8 cellular contexts compared by ENCODE assay signal in the genomic region with DNA sequence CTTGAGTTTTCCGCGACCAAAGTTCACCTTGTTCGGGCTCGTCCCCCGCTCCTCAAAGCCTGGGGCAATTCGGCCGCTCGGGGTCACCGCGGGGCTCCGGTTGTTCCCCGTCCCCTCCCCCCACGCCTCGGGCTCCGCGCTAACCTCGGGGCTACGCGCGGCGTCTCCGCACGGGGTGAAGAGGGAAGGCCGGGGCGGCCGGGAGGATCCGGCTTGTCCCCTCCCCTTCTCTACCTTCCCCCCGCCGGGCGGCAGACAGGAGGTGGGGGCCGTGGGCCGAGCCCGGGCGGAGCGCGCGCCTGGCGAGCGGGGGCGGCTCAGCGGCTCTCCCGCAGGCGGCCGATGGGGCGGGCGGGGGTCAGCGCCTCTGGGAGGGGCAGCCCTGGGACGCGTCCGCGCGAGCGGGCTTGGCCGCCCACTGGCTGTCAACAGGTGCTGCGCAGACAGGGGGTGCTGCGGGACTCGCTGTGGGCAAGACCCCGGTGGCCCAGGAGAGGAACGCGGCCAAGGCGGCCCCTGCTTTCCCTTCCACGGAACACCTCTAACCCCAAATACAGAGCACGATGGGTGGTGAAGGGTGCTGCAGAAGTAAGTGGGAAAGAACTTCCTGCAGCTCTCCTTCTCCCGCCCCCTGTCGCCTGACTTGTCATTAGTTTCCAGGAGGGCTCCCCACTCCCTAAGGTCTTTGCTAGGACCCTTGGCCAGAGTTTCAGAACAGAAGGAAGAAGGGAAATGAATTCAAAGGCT. TPM values are rescaled to one million over a fixed set of nuclear protein-coding genes. Genes with fewer than 3 reads are reported as not detected.
A peak's percentile ranks its signal among the peaks of the same experiment; 100 is the strongest.
DNase-seq lines count a peak whose midpoint lies in the region; ATAC-seq, FAIRE-seq and TF ChIP-seq lines count a peak whose summit lies in the region.

Gene PDGFC, minus strand, starts transcription at position 177 of the 747 bp plus-strand sequence. CDS start 896 bp downstream, outside the sequence.

- H3K36me3 ChIP-seq in K562 (ENCODE audit: control insufficient read depth, insufficient read depth, low read length): no peaks in the 10 kb centered on the region
- no peaks in the 10 kb centered on the region for H3K36me3 ChIP-seq in effector memory CD4-positive, alpha-beta T cell (ENCODE audit: control insufficient read depth, insufficient read depth, low read length)

- no peaks in the 10 kb centered on the region for H3K9me1 ChIP-seq in K562 (ENCODE audit: control insufficient read depth, insufficient read depth, low read length)

- H2AFZ ChIP-seq in K562 (ENCODE audit: low read depth, low read length): no peak within 1 kb of the TSS

- no peak for TF ChIP-seq EP300 in K562 (IDR thresholded peaks at IDR 0.05; ENCODE audit: low read length)

- in situ Hi-C loops in K562 (cut with MboI): no loop called here

- H3K4me1 ChIP-seq in K562 (replicated peaks in 1 of 2; ENCODE audit: control insufficient read depth in 2 of 2, insufficient read depth in 2 of 2, low read length in 2 of 2): 0 out of 5 replicates have a peak, but pooled peaks cover 0 to 7% of the 10 kb centered on the region in 2 experiments
- H3K4me1 ChIP-seq in effector memory CD4-positive, alpha-beta T cell (ENCODE audit: control insufficient read depth, insufficient read depth, low read length, poor library complexity, severe bottlenecking): peaks cover 3% of the 10 kb centered on the region

- TF ChIP-seq POLR2A in K562 (conservative IDR thresholded peaks at IDR 0.05): no peak

- CTCF ChIA-PET in K562 (lab: Yijun Ruan, JAX; ENCODE audit: low intra/inter-chr PET ratio): no interaction called here

- H3K27ac ChIP-seq in K562 (ENCODE audit: extremely low read depth, low read depth, low read length): no peak within 1 kb of the TSS
- H3K27ac ChIP-seq in effector memory CD4-positive, alpha-beta T cell (ENCODE audit: insufficient read depth, low read length, poor library complexity, severe bottlenecking): no peak within 1 kb of the TSS

- no peaks in the 10 kb centered on the region for H3K27me3 ChIP-seq in K562 (ENCODE audit: control insufficient read depth in 2 of 2, insufficient read depth in 2 of 2, low read length in 2 of 2)
- H3K27me3 ChIP-seq in effector memory CD4-positive, alpha-beta T cell (replicated peaks; ENCODE audit: control insufficient read depth, insufficient read depth, low read length, poor library complexity, severe bottlenecking): peaks cover 7% of the 10 kb centered on the region

- H4K20me1 ChIP-seq in K562 (replicated peaks; ENCODE audit: control insufficient read depth, insufficient read depth, low read length): no peaks in the 10 kb centered on the region

- no peak for TF ChIP-seq RAD21 in K562 (CRISPR knock-in tag; conservative IDR thresholded peaks at IDR 0.05 in 1 of 2, IDR thresholded peaks at IDR 0.05 in 1 of 2)

- H3K79me2 ChIP-seq in K562 (ENCODE audit: control insufficient read depth, insufficient read depth, low read length): no peaks in the 10 kb centered on the region

- DNase-seq in AG10803 (ENCODE audit: low read depth): peak; percentile 68
- peak; percentile 83 for DNase-seq in NCI-H69 (lab: John Stamatoyannopoulos, UW)
- DNase-seq in K562 (ENCODE audit: extremely low read depth in 1 of 4, low spot score in 3 of 4): peak; percentile 1 to 13 (median 10)
- DNase-seq in hepatic stellate cell (ENCODE audit: low spot score): peak; percentile 69
- peak; percentile 39 to 92 (median 50) for DNase-seq in posterior cingulate gyrus
- no peak for DNase-seq in NK-92 treated with Interleukin-12 subunit alpha and Interleukin-12 subunit beta, amount 100 ng/mL, for 24 hours (lab: John Stamatoyannopoulos, UW)
- DNase-seq in effector memory CD4-positive, alpha-beta T cell: no peak

- H3K9ac ChIP-seq in K562 (ENCODE audit: insufficient read depth in 1 of 2, low read depth in 2 of 2, low read length in 2 of 2): no peak within 1 kb of the TSS

- no peak for FAIRE-seq in K562 (lab: Jason Lieb, UNC)

- H3K9me3 ChIP-seq in K562 (replicated peaks; ENCODE audit: control insufficient read depth, insufficient read depth, low read depth, low read length): no peaks in the 10 kb centered on the region
- no peaks in the 10 kb centered on the region for H3K9me3 ChIP-seq in effector memory CD4-positive, alpha-beta T cell (ENCODE audit: control insufficient read depth, low read length)

- H3K4me2 ChIP-seq in K562 (ENCODE audit: insufficient read depth, low read length): no peak within 1 kb of the TSS

- no TSS peak for BruUV-seq in K562 (replicated peaks; lab: Mats Ljungman, UMichigan)

- ATAC-seq in GM19397 (IDR thresholded peaks at IDR 0.05; ENCODE audit: unreplicated experiment) (peak; percentile 46), K562 (peak; percentile 55)

- TF ChIP-seq CTCF in AG10803 (conservative IDR thresholded peaks at IDR 0.05; ENCODE audit: low read length) (peak; percentile 46), K562 (IDR thresholded peaks at IDR 0.05 in 2 of 3, conservative IDR thresholded peaks at IDR 0.05 in 1 of 3; ENCODE audit: insufficient read depth in 2 of 3, low read depth in 1 of 3, low read length in 3 of 3) (no peak)

- intact Hi-C loops in K562 (cut with micrococcal nuclease) (no loop called here), posterior cingulate gyrus (cut with DNase I) (loop anchor here (10.0 kb wide), 1 partner anchor 73 kb away; no protein-coding TSS in a partner anchor)

- peak within 1 kb of the TSS; percentile 91 for H3K4me3 ChIP-seq in AG10803 (ENCODE audit: low read length)
- no peak within 1 kb of the TSS for H3K4me3 ChIP-seq in K562
- H3K4me3 ChIP-seq in effector memory CD4-positive, alpha-beta T cell (ENCODE audit: insufficient read depth, low read depth, low read length, poor library complexity, severe bottlenecking): no peak within 1 kb of the TSS

- 11% methylated on average over 12 of the region's 65 CpGs for WGBS in K562 (ENCODE audit: insufficient coverage, low coverage, missing lambda C conversion rate)

- POLR2A ChIA-PET in K562 (lab: Yijun Ruan, JAX): no interaction called here

TF ChIP-seq in K562, 482 proteins besides CTCF, POLR2A, EP300 and RAD21 (continues in another document):
- TF ChIP-seq, protein P1, sequence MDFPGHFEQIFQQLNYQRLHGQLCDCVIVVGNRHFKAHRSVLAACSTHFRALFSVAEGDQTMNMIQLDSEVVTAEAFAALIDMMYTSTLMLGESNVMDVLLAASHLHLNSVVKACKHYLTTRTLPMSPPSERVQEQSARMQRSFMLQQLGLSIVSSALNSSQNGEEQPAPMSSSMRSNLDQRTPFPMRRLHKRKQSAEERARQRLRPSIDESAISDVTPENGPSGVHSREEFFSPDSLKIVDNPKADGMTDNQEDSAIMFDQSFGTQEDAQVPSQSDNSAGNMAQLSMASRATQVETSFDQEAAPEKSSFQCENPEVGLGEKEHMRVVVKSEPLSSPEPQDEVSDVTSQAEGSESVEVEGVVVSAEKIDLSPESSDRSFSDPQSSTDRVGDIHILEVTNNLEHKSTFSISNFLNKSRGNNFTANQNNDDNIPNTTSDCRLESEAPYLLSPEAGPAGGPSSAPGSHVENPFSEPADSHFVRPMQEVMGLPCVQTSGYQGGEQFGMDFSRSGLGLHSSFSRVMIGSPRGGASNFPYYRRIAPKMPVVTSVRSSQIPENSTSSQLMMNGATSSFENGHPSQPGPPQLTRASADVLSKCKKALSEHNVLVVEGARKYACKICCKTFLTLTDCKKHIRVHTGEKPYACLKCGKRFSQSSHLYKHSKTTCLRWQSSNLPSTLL (IDR thresholded peaks at IDR 0.05): no peak
- TF ChIP-seq GTF2B (IDR thresholded peaks at IDR 0.05; ENCODE audit: extremely low read depth, insufficient read length): no peak
- no peak for TF ChIP-seq TAL1 (IDR thresholded peaks at IDR 0.05)
- TF ChIP-seq GTF2F1 (IDR thresholded peaks at IDR 0.05; ENCODE audit: low read depth, low read length): no peak

RNA-seq across cellular contexts. Expression of gene PDGFC, which starts in this region (rescaled TPM):
- total RNA-seq in K562 (2011; cell fraction: chromatin; rRNA removed; ENCODE audit: low replicate concordance): not detected in 2 replicates
- total RNA-seq in K562 (2011; cell fraction: nucleolus; rRNA removed): not detected in 2 replicates
- not detected in 2 replicates for total RNA-seq in K562 (2011; cell fraction: nucleoplasm; rRNA removed)
- not detected in 2 replicates for total RNA-seq in K562 (2014; rRNA removed)
- total RNA-seq in K562 (2014; rRNA removed; fragmentation: Illumina TruSeq; extraction: Trizol): not detected in 2 replicates
- not detected in 2 replicates for total RNA-seq in K562 (2015; rRNA removed; fragmentation: Illumina TruSeq; extraction: Trizol)
- 0.20 TPM in 1 of 2 replicates, not detected in the other for total RNA-seq in K562 (2021)
- not detected in 2 replicates for polyA plus RNA-seq in K562 (2011; rRNA removed)
- polyA plus RNA-seq in K562 (2011; cell fraction: cytosol; rRNA removed): not detected in 2 replicates
- polyA plus RNA-seq in K562 (2011; cell fraction: nucleus; rRNA removed): not detected in 2 replicates
- polyA plus RNA-seq in K562 (2012): not detected in 2 replicates
- polyA plus RNA-seq in K562 (2014; fragmentation: Illumina TruSeq; extraction: Trizol): not detected in 2 replicates
- polyA plus RNA-seq in K562 (2014; fragmentation: Nextera tagmentation; extraction: Ambion mirVana): not detected
- polyA plus RNA-seq in K562 (2014; rRNA removed): not detected in 2 replicates
- not detected in 2 replicates for polyA minus RNA-seq in K562 (2011; rRNA and poly(A)+ RNA removed)
- not detected in 2 replicates for polyA minus RNA-seq in K562 (2011; cell fraction: cytosol; rRNA and poly(A)+ RNA removed)
- polyA minus RNA-seq in K562 (2011; cell fraction: nucleus; rRNA and poly(A)+ RNA removed): not detected in 2 replicates

Comparison
In these comparisons a context has a peak if more than half of its experiments do, and no peak if none do; other contexts are left out.
1. Peak in DNase-seq and ATAC-seq in K562; RNA of the gene not detected or under 1 TPM.
2. DNase-seq: peak in AG10803 (single experiment), NCI-H69 (single experiment), hepatic stellate cell (single experiment) and posterior cingulate gyrus (10 of 10); none in NK-92 treated with Interleukin-12 subunit alpha and Interleukin-12 subunit beta, amount 100 ng/mL, for 24 hours (single experiment) and effector memory CD4-positive, alpha-beta T cell (0 of 3).